10 cellular contexts compared by ENCODE assay signal in the genomic region with DNA sequence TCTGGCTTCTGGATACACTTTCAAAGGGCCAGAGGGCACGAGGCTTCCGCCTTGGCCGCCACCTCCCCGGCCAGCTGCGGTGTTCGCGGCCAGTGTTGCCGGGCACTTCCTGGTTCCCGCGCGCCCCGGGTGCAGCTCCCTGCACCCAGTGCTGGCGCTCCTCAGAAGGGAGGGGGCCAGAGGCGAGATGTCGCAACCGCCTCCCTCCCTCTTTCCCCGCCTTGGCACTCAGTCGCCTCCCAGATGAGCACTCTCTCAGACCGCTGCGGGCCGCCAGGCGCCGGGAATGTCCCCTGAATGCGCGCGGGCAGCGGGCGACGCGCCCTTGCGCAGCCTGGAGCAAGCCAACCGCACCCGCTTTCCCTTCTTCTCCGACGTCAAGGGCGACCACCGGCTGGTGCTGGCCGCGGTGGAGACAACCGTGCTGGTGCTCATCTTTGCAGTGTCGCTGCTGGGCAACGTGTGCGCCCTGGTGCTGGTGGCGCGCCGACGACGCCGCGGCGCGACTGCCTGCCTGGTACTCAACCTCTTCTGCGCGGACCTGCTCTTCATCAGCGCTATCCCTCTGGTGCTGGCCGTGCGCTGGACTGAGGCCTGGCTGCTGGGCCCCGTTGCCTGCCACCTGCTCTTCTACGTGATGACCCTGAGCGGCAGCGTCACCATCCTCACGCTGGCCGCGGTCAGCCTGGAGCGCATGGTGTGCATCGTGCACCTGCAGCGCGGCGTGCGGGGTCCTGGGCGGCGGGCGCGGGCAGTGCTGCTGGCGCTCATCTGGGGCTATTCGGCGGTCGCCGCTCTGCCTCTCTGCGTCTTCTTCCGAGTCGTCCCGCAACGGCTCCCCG. TPM values are rescaled to one million over a fixed set of nuclear protein-coding genes. Genes with fewer than 3 reads are reported as not detected.
DNase-seq lines count a peak whose midpoint lies in the region; ATAC-seq, FAIRE-seq and TF ChIP-seq lines count a peak whose summit lies in the region.
"Had no signal": no experiment of that assay in that cellular context is flagged by ENCODE, and none has a peak within 500 bp of the region (broad histone marks: within the 10 kb centered on the region; RNA-seq: fewer than 3 reads in every experiment).

FFAR4 (plus strand) TSS at position 231 of the 842 bp plus-strand sequence; CDS start at position 287, 56 bp downstream.

- no peak for TF ChIP-seq POLR2A in H54 (IDR thresholded peaks at IDR 0.05; ENCODE audit: low read depth, low read length)

- H3K4me1 Mint-ChIP-seq in CD8-positive, alpha-beta T cell (ENCODE audit: low read depth): no peaks in the 10 kb centered on the region

- H3K27ac ChIP-seq in right atrium auricular region (no peak within 1 kb of the TSS), ectodermal cell (ENCODE audit: insufficient read depth, low read depth, low read length, poor library complexity, severe bottlenecking) (no peak within 1 kb of the TSS), mucosa of rectum (ENCODE audit: low read depth in 2 of 2, low read length in 2 of 2) (peak within 1 kb of the TSS; percentile 43 to 68)
- no peak within 1 kb of the TSS for H3K27ac ChIP-seq in CD8-positive, alpha-beta T cell (ENCODE audit: low read depth, low read length)

- H3K36me3 ChIP-seq in right atrium auricular region: no peaks in the 10 kb centered on the region
- H3K36me3 ChIP-seq in ectodermal cell (ENCODE audit: control insufficient read depth, insufficient read depth, low read length): no peaks in the 10 kb centered on the region
- no peaks in the 10 kb centered on the region for H3K36me3 ChIP-seq in mucosa of rectum (ENCODE audit: control insufficient read depth in 2 of 2, insufficient read depth in 2 of 2, low read length in 2 of 2)
- H3K36me3 ChIP-seq in CD8-positive, alpha-beta T cell (ENCODE audit: insufficient read depth, low read length): no peaks in the 10 kb centered on the region

- 1% methylated on average over 85 of the region's 85 CpGs for WGBS in ectodermal cell, 2 experiments

- no peak within 1 kb of the TSS for H3K27ac Mint-ChIP-seq in CD8-positive, alpha-beta T cell
- H3K27ac Mint-ChIP-seq: CD4-positive, alpha-beta memory T cell had no signal

- intact Hi-C loops in Right ventricle myocardium inferior (cut with DNase I): no loop called here
- intact Hi-C loops in CD8-positive, alpha-beta T cell (cut with DNase I, micrococcal nuclease): no loop called here

- ATAC-seq in Right ventricle myocardium inferior (peak; percentile 66), HG02884 (IDR thresholded peaks at IDR 0.05; ENCODE audit: unreplicated experiment) (no peak)
- ATAC-seq in CD8-positive, alpha-beta T cell: no peak

- no peak within 1 kb of the TSS for H3K4me3 Mint-ChIP-seq in CD8-positive, alpha-beta T cell

- H3K27me3 Mint-ChIP-seq in CD8-positive, alpha-beta T cell (ENCODE audit: low read depth): peaks cover 46% of the 10 kb centered on the region

- H3K4me1 ChIP-seq in right atrium auricular region (peaks cover 0 to 12% of the 10 kb centered on the region in 2 donors), ectodermal cell (ENCODE audit: control insufficient read depth, insufficient read depth, low read length) (peaks cover 5% of the 10 kb centered on the region), mucosa of rectum (ENCODE audit: control insufficient read depth in 2 of 2, insufficient read depth in 2 of 2, low read length in 2 of 2) (peaks cover 7 to 8% of the 10 kb centered on the region in 2 donors)
- H3K4me1 ChIP-seq in CD8-positive, alpha-beta T cell (ENCODE audit: insufficient read depth, low read length): no peaks in the 10 kb centered on the region

- H3K27me3 ChIP-seq in right atrium auricular region: peaks cover 3 to 14% of the 10 kb centered on the region in 2 donors
- peaks cover 67% of the 10 kb centered on the region for H3K27me3 ChIP-seq in ectodermal cell (ENCODE audit: control insufficient read depth, insufficient read depth, low read length, poor library complexity, severe bottlenecking)
- peaks cover 11 to 16% of the 10 kb centered on the region in 2 donors for H3K27me3 ChIP-seq in mucosa of rectum (ENCODE audit: control insufficient read depth in 2 of 2, insufficient read depth in 2 of 2, low read length in 2 of 2)
- H3K27me3 ChIP-seq in CD8-positive, alpha-beta T cell (ENCODE audit: insufficient read depth, low read length): no peaks in the 10 kb centered on the region

- DNase-seq in Right ventricle myocardium inferior (ENCODE audit: missing footprints) (peak; percentile 82), right atrium auricular region (ENCODE audit: low spot score) (no peak), D721Med (ENCODE audit: insufficient read length, low spot score) (no peak), H54 (ENCODE audit: insufficient read length, low spot score) (no peak)
- DNase-seq in CD8-positive, alpha-beta T cell: no peak
- DNase-seq: CD4-positive, alpha-beta memory T cell had no signal

- no peak for TF ChIP-seq CTCF in right atrium auricular region (IDR thresholded peaks at IDR 0.05)
- no peak for TF ChIP-seq CTCF in D721Med (IDR thresholded peaks at IDR 0.05; ENCODE audit: insufficient read depth, missing control alignments)
- no peak for TF ChIP-seq CTCF in CD8-positive, alpha-beta T cell (IDR thresholded peaks at IDR 0.05)

- H3K9ac ChIP-seq in mucosa of rectum (ENCODE audit: low read depth in 1 of 2, low read length in 2 of 2): peak within 1 kb of the TSS in 1 of 2 donors; percentile 57

- FAIRE-seq in D721Med (lab: Jason Lieb, UNC) (no peak), H54 (lab: Jason Lieb, UNC) (no peak)
- FAIRE-seq: endometrium had no signal

- H3K9me3 ChIP-seq in right atrium auricular region (no peaks in the 10 kb centered on the region), ectodermal cell (ENCODE audit: control insufficient read depth, low read length) (no peaks in the 10 kb centered on the region), mucosa of rectum (ENCODE audit: control insufficient read depth in 2 of 2, low read length in 2 of 2) (no peaks in the 10 kb centered on the region)
- H3K9me3 ChIP-seq in CD8-positive, alpha-beta T cell (ENCODE audit: low read length): no peaks in the 10 kb centered on the region

- H3K4me3 ChIP-seq in right atrium auricular region (peak within 1 kb of the TSS in 1 of 2 donors; percentile 42), ectodermal cell (ENCODE audit: insufficient read depth, low read depth, low read length) (peak within 1 kb of the TSS; percentile 37), mucosa of rectum (ENCODE audit: low read length in 2 of 2) (peak within 1 kb of the TSS; percentile 65 to 74)
- H3K4me3 ChIP-seq in CD8-positive, alpha-beta T cell (ENCODE audit: low read depth, low read length): no peak within 1 kb of the TSS

- POLR2A ChIA-PET in CD8-positive, alpha-beta T cell (lab: Charles Lee): no interaction called here

- no peaks in the 10 kb centered on the region for H3K9me3 Mint-ChIP-seq in CD8-positive, alpha-beta T cell
- H3K9me3 Mint-ChIP-seq: CD4-positive, alpha-beta memory T cell had no signal

- CTCF ChIA-PET in CD8-positive, alpha-beta T cell (lab: Charles Lee): no interaction called here

- H3K36me3 Mint-ChIP-seq in CD8-positive, alpha-beta T cell: no peaks in the 10 kb centered on the region
- H3K36me3 Mint-ChIP-seq: CD4-positive, alpha-beta memory T cell had no signal

RNA-seq across cellular contexts. Expression of gene FFAR4, which starts in this region (rescaled TPM):
- total RNA-seq in Right ventricle myocardium inferior (0.24 TPM), right atrium auricular region (under 1 TPM in 1 of 2 donors, not detected in 1; 0.31 TPM)
- 0.63 TPM for polyA plus RNA-seq in ectodermal cell (2013, experiment 1 of 4)
- polyA plus RNA-seq in ectodermal cell (2013, experiment 2 of 4): 1.2 TPM
- 0.43 TPM for polyA plus RNA-seq in ectodermal cell (2013, experiment 3 of 4)
- 0.32 TPM for polyA plus RNA-seq in ectodermal cell (2013, experiment 4 of 4)
- total RNA-seq in CD8-positive, alpha-beta T cell: not detected
- total RNA-seq: CD4-positive, alpha-beta memory T cell had no signal
- polyA plus RNA-seq: CD4-positive, alpha-beta memory T cell had no signal

Comparison
In these comparisons a context has a peak if more than half of its experiments do, and no peak if none do; other contexts are left out.
1. Peak in DNase-seq and ATAC-seq in Right ventricle myocardium inferior; RNA of the gene not detected or under 1 TPM.
2. H3K27ac ChIP-seq: peak in mucosa of rectum (2 of 2); none in right atrium auricular region (0 of 2), ectodermal cell (single experiment) and CD8-positive, alpha-beta T cell (single experiment).